ENCODE assay signal across 8 cellular contexts in the genomic region with DNA sequence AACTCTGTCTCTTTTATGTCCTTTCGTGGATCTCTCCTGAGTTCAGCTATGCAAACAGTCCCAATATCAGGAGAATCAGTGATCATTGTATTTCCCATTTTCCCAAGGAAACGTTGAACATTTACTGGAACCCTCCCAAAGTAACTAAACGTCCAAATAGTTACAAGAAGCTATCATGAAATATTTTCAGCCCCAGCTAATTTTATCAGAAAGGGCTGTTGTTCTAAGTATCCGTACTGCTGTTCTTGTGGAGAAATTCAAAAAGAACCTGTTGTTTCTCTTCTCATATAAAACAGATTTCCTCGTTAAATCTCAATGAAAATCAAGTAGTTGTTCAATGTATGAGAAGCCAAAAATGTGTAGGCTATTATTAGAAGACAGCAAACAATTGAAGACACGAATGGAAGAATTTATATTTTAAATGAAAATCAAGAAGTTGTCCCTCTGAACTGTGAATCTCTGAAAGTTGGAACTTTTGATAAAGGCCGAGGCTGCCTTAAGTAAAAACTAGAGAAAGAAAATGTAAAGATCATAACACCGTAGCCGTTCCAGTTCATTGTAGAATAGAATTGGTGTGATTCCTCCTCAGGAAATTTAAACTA.
A peak's percentile ranks its signal among the peaks of the same experiment; 100 is the strongest.
DNase-seq lines count a peak whose midpoint lies in the region; FAIRE-seq and TF ChIP-seq lines count a peak whose summit lies in the region.

No MANE protein-coding gene starts in this region.

- FAIRE-seq in keratinocyte (lab: Jason Lieb, UNC): no peak

- peaks cover 34% of the 10 kb centered on the region for H3K4me1 Mint-ChIP-seq in T-helper 1 cell treated with Interleukin-12 subunit alpha and Interleukin-12 subunit beta and Interleukin-4 antibody, amounts not matched to agents 30 μg/mL and 1 μg/mL, for 36 hours (ENCODE audit: low read depth)
- peaks cover 35% of the 10 kb centered on the region for H3K4me1 Mint-ChIP-seq in activated naive CD8-positive, alpha-beta T cell treated with anti-CD3 and anti-CD28 coated beads for 36 hours

- H3K36me3 Mint-ChIP-seq in T-helper 1 cell treated with Interleukin-12 subunit alpha and Interleukin-12 subunit beta and Interleukin-4 antibody, amounts not matched to agents 30 μg/mL and 1 μg/mL, for 36 hours (ENCODE audit: low read depth): peaks cover 11% of the 10 kb centered on the region
- H3K36me3 Mint-ChIP-seq in activated naive CD8-positive, alpha-beta T cell treated with anti-CD3 and anti-CD28 coated beads for 36 hours: peaks cover 23% of the 10 kb centered on the region

- H3K4me2 ChIP-seq in keratinocyte (ENCODE audit: control insufficient read depth, extremely low read depth, insufficient read depth, low read depth, low read length): peak overlapping the region; percentile 98

- TF ChIP-seq CTCF in keratinocyte (optimal IDR thresholded peaks at IDR 0.05 in 1 of 3, IDR thresholded peaks at IDR 0.05 in 1 of 3, conservative IDR thresholded peaks at IDR 0.05 in 1 of 3; ENCODE audit: extremely low read depth in 1 of 3, insufficient read depth in 2 of 3, low read length in 3 of 3): no peak

- H3K9me1 ChIP-seq in keratinocyte (ENCODE audit: control insufficient read depth, extremely low read depth, insufficient read depth, low read length): no peaks in the 10 kb centered on the region

- H3K4me3 ChIP-seq in keratinocyte (ENCODE audit: control insufficient read depth in 2 of 3, extremely low read depth in 1 of 3, insufficient read depth in 2 of 3, low read depth in 1 of 3, low read length in 3 of 3): peak overlapping the region; percentile 70 to 94 (median 90)

- H3K27me3 ChIP-seq in keratinocyte (ENCODE audit: control insufficient read depth, extremely low read depth, insufficient read depth, low read length): no peaks in the 10 kb centered on the region

- H3K27ac ChIP-seq in keratinocyte (ENCODE audit: control insufficient read depth, insufficient read depth, low read length) (peak overlapping the region; percentile 96), substantia nigra (ENCODE audit: low read depth, low read length, poor library complexity, severe bottlenecking) (peak overlapping the region; percentile 54)

- H3K9me3 ChIP-seq in keratinocyte (ENCODE audit: control insufficient read depth, low read depth, low read length): no peaks in the 10 kb centered on the region

- peaks cover 15% of the 10 kb centered on the region for H3K4me1 ChIP-seq in keratinocyte (ENCODE audit: control insufficient read depth, extremely low read depth, insufficient read depth, low read length)

- dilution Hi-C loops in keratinocyte (cut with MboI; ENCODE audit: extremely low pct_ligation_motif_present, low sequenced_read_pairs): no loop called here

- H3K4me3 Mint-ChIP-seq in T-helper 1 cell treated with Interleukin-12 subunit alpha and Interleukin-12 subunit beta and Interleukin-4 antibody, amounts not matched to agents 30 μg/mL and 1 μg/mL, for 36 hours: peak overlapping the region; percentile 96
- H3K4me3 Mint-ChIP-seq in activated naive CD8-positive, alpha-beta T cell treated with anti-CD3 and anti-CD28 coated beads for 36 hours: peak overlapping the region; percentile 88

- peak overlapping the region; percentile 95 for H3K9ac ChIP-seq in keratinocyte (ENCODE audit: control insufficient read depth, extremely low read depth, insufficient read depth, low read length)

- no peaks in the 10 kb centered on the region for H3K36me3 ChIP-seq in keratinocyte (ENCODE audit: control insufficient read depth in 2 of 2, extremely low read depth in 1 of 2, insufficient read depth in 2 of 2, low read length in 2 of 2)

- H4K20me1 ChIP-seq in keratinocyte (ENCODE audit: control insufficient read depth, extremely low read depth, insufficient read depth, low read length): peaks cover 4% of the 10 kb centered on the region

- H3K9me3 Mint-ChIP-seq in T-helper 1 cell treated with Interleukin-12 subunit alpha and Interleukin-12 subunit beta and Interleukin-4 antibody, amounts not matched to agents 30 μg/mL and 1 μg/mL, for 36 hours: no peaks in the 10 kb centered on the region
- H3K9me3 Mint-ChIP-seq in activated naive CD8-positive, alpha-beta T cell treated with anti-CD3 and anti-CD28 coated beads for 36 hours: no peaks in the 10 kb centered on the region

- no peak for DNase-seq in T-helper 1 cell
- DNase-seq in activated naive CD8-positive, alpha-beta T cell treated with anti-CD3 and anti-CD28 coated beads for 36 hours: no peak
- DNase-seq in keratinocyte (ENCODE audit: low read depth, low spot score): no peak
- DNase-seq in substantia nigra (lab: John Stamatoyannopoulos, UW): no peak
- no peak for DNase-seq in activated CD4-positive, CD25-positive, alpha-beta regulatory T cell (lab: John Stamatoyannopoulos, UW)
- no peak for DNase-seq in nucleus accumbens (lab: John Stamatoyannopoulos, UW)
- no peak for DNase-seq in NCI-H524 treated with DMSO at 0.1 percent for 48 hours (lab: John Stamatoyannopoulos, UW)

- H3K79me2 ChIP-seq in keratinocyte (ENCODE audit: control insufficient read depth, insufficient read depth, low read length): peaks cover 6% of the 10 kb centered on the region

- peak overlapping the region; percentile 24 for H2AFZ ChIP-seq in keratinocyte (ENCODE audit: control insufficient read depth, low read length)

- H3K27me3 Mint-ChIP-seq in T-helper 1 cell treated with Interleukin-12 subunit alpha and Interleukin-12 subunit beta and Interleukin-4 antibody, amounts not matched to agents 30 μg/mL and 1 μg/mL, for 36 hours (ENCODE audit: low read depth): no peaks in the 10 kb centered on the region
- H3K27me3 Mint-ChIP-seq in activated naive CD8-positive, alpha-beta T cell treated with anti-CD3 and anti-CD28 coated beads for 36 hours: peaks cover 20% of the 10 kb centered on the region

- H3K27ac Mint-ChIP-seq in T-helper 1 cell treated with Interleukin-12 subunit alpha and Interleukin-12 subunit beta and Interleukin-4 antibody, amounts not matched to agents 30 μg/mL and 1 μg/mL, for 36 hours: peak overlapping the region; percentile 97
- H3K27ac Mint-ChIP-seq in activated naive CD8-positive, alpha-beta T cell treated with anti-CD3 and anti-CD28 coated beads for 36 hours: peak overlapping the region; percentile 92
